7 cellular contexts compared by ENCODE assay signal in genomic region chr1:90850925-90851710, GRCh38.
A peak's percentile ranks its signal among the peaks of the same experiment; 100 is the strongest.
DNase-seq lines count a peak whose midpoint lies in the region; ATAC-seq and TF ChIP-seq lines count a peak whose summit lies in the region.

No MANE protein-coding gene starts in this region.

- peaks cover 10% of the 10 kb centered on the region for H3K27me3 ChIP-seq in kidney epithelial cell (ENCODE audit: control insufficient read depth, insufficient read depth, low read length)

- peak; percentile 99 for ATAC-seq in GM18502 (IDR thresholded peaks at IDR 0.05; ENCODE audit: poor library complexity, unreplicated experiment)
- ATAC-seq in HG02798 (IDR thresholded peaks at IDR 0.05; ENCODE audit: poor library complexity, unreplicated experiment): peak; percentile 98

- peak overlapping the region; percentile 66 for H3K4me3 ChIP-seq in WI38 (ENCODE audit: low read depth, low read length)
- peak overlapping the region; percentile 80 to 83 for H3K4me3 ChIP-seq in cardiac fibroblast (replicated peaks in 1 of 2; ENCODE audit: low read depth in 2 of 2, low read length in 2 of 2)
- H3K4me3 ChIP-seq in kidney epithelial cell (ENCODE audit: low read depth, low read length): peak overlapping the region; percentile 56

- DNase-seq in NCI-H146 (lab: John Stamatoyannopoulos, UW): peak; percentile 87
- DNase-seq in cardiac fibroblast (ENCODE audit: low read depth in 2 of 2): peak; percentile 75 to 85
- DNase-seq in kidney epithelial cell (ENCODE audit: low read depth): peak; percentile 14
- DNase-seq in stimulated activated CD4-positive, alpha-beta T cell treated with anti-CD3 and anti-CD28 coated beads, Interleukin-15, amount 100 ng/mL, for 24 hours: peak; percentile 85

- TF ChIP-seq CTCF in WI38 (IDR thresholded peaks at IDR 0.05; ENCODE audit: low read depth, low read length) (peak; percentile 54), cardiac fibroblast (IDR thresholded peaks at IDR 0.05; ENCODE audit: low read depth, low read length) (peak; percentile 38), kidney epithelial cell (IDR thresholded peaks at IDR 0.05; ENCODE audit: insufficient read depth, low read length, poor library complexity, severe bottlenecking) (peak; percentile 19)

- no peaks in the 10 kb centered on the region for H3K36me3 ChIP-seq in kidney epithelial cell (ENCODE audit: control insufficient read depth, insufficient read depth, low read length)

Comparison
In these comparisons a context has a peak if more than half of its experiments do, and no peak if none do; other contexts are left out.
1. Peak in every context shown above with its lines: DNase-seq, ATAC-seq and H3K4me3 ChIP-seq.
2. DNase-seq: peak in every context shown above with its lines; median percentile 87 in NCI-H146; 85 in stimulated activated CD4-positive, alpha-beta T cell treated with anti-CD3 and anti-CD28 coated beads, Interleukin-15, amount 100 ng/mL, for 24 hours; 80 in cardiac fibroblast; 14 in kidney epithelial cell.